In the genomic region with DNA sequence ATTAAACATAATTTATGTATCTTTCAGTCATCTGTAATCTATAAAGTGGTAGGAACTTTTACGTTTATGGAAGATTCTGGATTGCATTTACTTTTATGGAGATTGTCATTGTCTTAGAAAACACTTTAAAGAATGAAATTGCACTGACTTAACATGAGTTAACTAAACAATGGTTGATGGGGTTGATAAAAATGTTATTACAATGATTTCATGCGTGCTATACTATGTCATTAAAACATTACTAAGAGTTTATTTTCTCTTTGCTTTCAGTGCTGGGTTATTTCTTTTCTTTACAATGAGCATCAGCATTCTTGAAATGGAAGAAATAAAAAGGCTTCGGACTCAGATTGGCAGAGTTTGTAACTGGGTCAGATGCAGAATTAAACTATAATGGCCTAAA, we compare ENCODE assay signal across 27 cellular contexts.
"Had no signal": no experiment of that assay in that cellular context is flagged by ENCODE, and none has a peak within 500 bp of the region (broad histone marks: within the 10 kb centered on the region; RNA-seq: fewer than 3 reads in every experiment).

No MANE protein-coding gene starts in this region.

- ATAC-seq: naive thymus-derived CD8-positive, alpha-beta T cell; natural killer cell treated with Interleukin-12 subunit alpha and Interleukin-12 subunit beta and Interleukin-15 and Interleukin-18, amount 100 ng/mL, for 72 hours; psoas muscle; right cardiac atrium; right lobe of liver; stimulated activated effector memory CD8-positive, alpha-beta T cell treated with anti-CD3 and anti-CD28 coated beads, Interleukin-12 subunit alpha, Interleukin-12 subunit beta, amount 100 ng/mL, for 72 hours; stimulated activated naive B cell treated with anti-CD40 and anti-IgM and Interleukin-4, amounts not matched to agents 10 μg/mL and 1 μg/mL and 100 μg/mL, for 72 hours had no signal

- H3K4me1 ChIP-seq: parathyroid adenoma, right lobe of liver, thyroid gland, upper lobe of left lung, uterus had no signal

- H3K9me3 ChIP-seq: neutrophil, ovary, psoas muscle, right lobe of liver, sigmoid colon, stomach, thoracic aorta, thyroid gland, tibial nerve, upper lobe of left lung, uterus had no signal

- DNase-seq: naive thymus-derived CD8-positive, alpha-beta T cell; nephron progenitor cell; nucleus accumbens; ovary; posterior cingulate gyrus; psoas muscle; right cardiac atrium; right lobe of liver; sigmoid colon; small intestine; stimulated activated CD4-positive, alpha-beta T cell treated with anti-CD3 and anti-CD28 coated beads, Interleukin-15, amount 100 ng/mL, for 24 hours; stimulated activated CD4-positive, alpha-beta T cell treated with anti-CD3 and anti-CD28 coated beads, Interleukin-2, amount 100 ng/mL, for 24 hours; stimulated activated CD4-positive, alpha-beta T cell treated with anti-CD3 and anti-CD28 coated beads, Interleukin-2, amount 100 ng/mL, for 48 hours; stimulated activated CD4-positive, alpha-beta T cell treated with anti-CD3 and anti-CD28 coated beads, Interleukin-4, amount 100 ng/mL, for 24 hours; stimulated activated naive B cell treated with anti-CD40 and anti-IgM and Interleukin-4, amounts not matched to agents 10 μg/mL and 1 μg/mL and 100 μg/mL, for 72 hours; stimulated activated naive CD4-positive, alpha-beta T cell treated with Interleukin-2 at 50 U/mL for 16 hours; stomach; thyroid gland; trophoblast cell; upper lobe of left lung; uterus had no signal

- H3K4me3 ChIP-seq: ovary, psoas muscle, right lobe of liver, sigmoid colon, stomach, thoracic aorta, thyroid gland, tibial nerve, upper lobe of left lung, uterus had no signal

- H3K36me3 ChIP-seq: neutrophil, ovary, upper lobe of left lung, uterus had no signal

- H3K27me3 ChIP-seq: ovary, right lobe of liver, sigmoid colon, stomach, thyroid gland, tibial nerve, upper lobe of left lung, uterus had no signal

- H3K27ac ChIP-seq: neutrophil, ovary, parathyroid adenoma, psoas muscle, right lobe of liver, thyroid gland, tibial nerve, upper lobe of left lung, uterus had no signal
